ENCODE assay signal across 11 cellular contexts in genomic region chr6:81938991-81939773, GRCh38.
DNase-seq lines count a peak whose midpoint lies in the region; ATAC-seq, FAIRE-seq and TF ChIP-seq lines count a peak whose summit lies in the region.
"Had no signal": no experiment of that assay in that cellular context is flagged by ENCODE, and none has a peak within 500 bp of the region (broad histone marks: within the 10 kb centered on the region; RNA-seq: fewer than 3 reads in every experiment).

No MANE protein-coding gene starts in this region.

- H3K4me2 ChIP-seq in K562 (ENCODE audit: insufficient read depth, low read length), result no peak overlapping the region

- no peaks in the 10 kb centered on the region for H3K79me2 ChIP-seq in K562 (ENCODE audit: control insufficient read depth, insufficient read depth, low read length)

- no peak for ATAC-seq in K562
- ATAC-seq in GM21515 (IDR thresholded peaks at IDR 0.05; ENCODE audit: unreplicated experiment), result no peak
- ATAC-seq: natural killer cell had no signal

- BruUV-seq in K562 (replicated peaks; lab: Mats Ljungman, UMichigan), result no TSS peak

- H3K4me3 ChIP-seq in HUES48 (ENCODE audit: low read depth, low read length) (no peak overlapping the region), K562 (no peak overlapping the region)
- H3K4me3 ChIP-seq: spleen had no signal

- no peak for TF ChIP-seq POLR2A in K562 (conservative IDR thresholded peaks at IDR 0.05)

- intact Hi-C loops in K562 (cut with micrococcal nuclease), result loop anchor here (1.0 kb wide), 1 partner anchor 186 kb away; no protein-coding TSS in a partner anchor

- H2AFZ ChIP-seq in K562 (ENCODE audit: low read depth, low read length), result peak overlapping the region; percentile 83

- in situ Hi-C loops in K562 (cut with MboI), result no loop called here

- H3K9me1 ChIP-seq in K562 (ENCODE audit: control insufficient read depth, insufficient read depth, low read length), result no peaks in the 10 kb centered on the region

- TF ChIP-seq EP300 in K562 (IDR thresholded peaks at IDR 0.05; ENCODE audit: low read length), result no peak

- H3K27me3 ChIP-seq in HUES48 (ENCODE audit: control insufficient read depth, insufficient read depth, low read length) (no peaks in the 10 kb centered on the region), K562 (ENCODE audit: control insufficient read depth in 2 of 2, insufficient read depth in 2 of 2, low read length in 2 of 2) (no peaks in the 10 kb centered on the region)
- H3K27me3 ChIP-seq: spleen had no signal

- H3K36me3 ChIP-seq in HUES48 (ENCODE audit: control insufficient read depth, insufficient read depth, low read length) (no peaks in the 10 kb centered on the region), K562 (ENCODE audit: control insufficient read depth, insufficient read depth, low read length) (no peaks in the 10 kb centered on the region)
- H3K36me3 ChIP-seq: spleen had no signal

- H3K9ac ChIP-seq in HUES48 (ENCODE audit: low read depth, low read length), result no peak overlapping the region
- H3K9ac ChIP-seq in K562 (ENCODE audit: insufficient read depth in 1 of 2, low read depth in 2 of 2, low read length in 2 of 2), result peak overlapping the region in 1 of 2 experiments; percentile 58; a peak in 2 of 4 replicates

- peak; percentile 6 for FAIRE-seq in K562 (lab: Jason Lieb, UNC)

- H3K27ac ChIP-seq in HUES48 (ENCODE audit: low read depth, low read length) (peak overlapping the region; percentile 56), K562 (ENCODE audit: extremely low read depth, low read depth, low read length) (peak overlapping the region; percentile 86)
- H3K27ac ChIP-seq: spleen had no signal

- no peaks in the 10 kb centered on the region for H4K20me1 ChIP-seq in K562 (replicated peaks; ENCODE audit: control insufficient read depth, insufficient read depth, low read length)

- H3K9me3 ChIP-seq in HUES48 (ENCODE audit: control insufficient read depth, insufficient read depth, low read length), result no peaks in the 10 kb centered on the region
- no peaks in the 10 kb centered on the region for H3K9me3 ChIP-seq in K562 (replicated peaks; ENCODE audit: control insufficient read depth, insufficient read depth, low read depth, low read length)
- H3K9me3 ChIP-seq: spleen had no signal

- H3K4me1 ChIP-seq in HUES48 (ENCODE audit: control insufficient read depth, insufficient read depth, low read length), result peaks cover 27% of the 10 kb centered on the region
- peaks cover 0 to 24% of the 10 kb centered on the region in 2 experiments; a peak in 3 of 5 replicates for H3K4me1 ChIP-seq in K562 (replicated peaks in 1 of 2; ENCODE audit: control insufficient read depth in 2 of 2, insufficient read depth in 2 of 2, low read length in 2 of 2)

- POLR2A ChIA-PET in K562 (lab: Yijun Ruan, JAX), result no interaction called here

- DNase-seq in A172 (ENCODE audit: low spot score), result peak; percentile 40
- DNase-seq in K562 (ENCODE audit: extremely low read depth in 1 of 4, low spot score in 3 of 4), result peak in 1 of 4 experiments; percentile 12
- DNase-seq in islet precursor cell, result peak; percentile 85
- DNase-seq in NCI-H524 treated with DMSO at 0.1 percent for 48 hours (lab: John Stamatoyannopoulos, UW), result no peak
- DNase-seq in iPS-NIHi11 (ENCODE audit: low spot score), result no peak
- DNase-seq in activated effector memory CD4-positive, alpha-beta T cell treated with Interleukin-2 at 50 U/mL for 16 hours, result no peak
- DNase-seq: natural killer cell, SHP77, spleen had no signal

- CTCF ChIA-PET in K562 (lab: Yijun Ruan, JAX; ENCODE audit: low intra/inter-chr PET ratio), result no interaction called here

- no peak for TF ChIP-seq CTCF in K562 (IDR thresholded peaks at IDR 0.05 in 2 of 3, conservative IDR thresholded peaks at IDR 0.05 in 1 of 3; ENCODE audit: insufficient read depth in 2 of 3, low read depth in 1 of 3, low read length in 3 of 3)

- WGBS in K562 (ENCODE audit: insufficient coverage, low coverage, missing lambda C conversion rate), result 10% methylated on average over 3 of the region's 3 CpGs

- TF ChIP-seq RAD21 in K562 (CRISPR knock-in tag; conservative IDR thresholded peaks at IDR 0.05 in 1 of 2, IDR thresholded peaks at IDR 0.05 in 1 of 2), result no peak

TF ChIP-seq in K562, 482 proteins besides CTCF, POLR2A, EP300 and RAD21:
- TF ChIP-seq ZNF175 (CRISPR knock-in tag; IDR thresholded peaks at IDR 0.05; ENCODE audit: low read depth), result 0 out of 2 replicates have a peak, but pooled peaks have one; percentile 23
- TF ChIP-seq ZNF584 (CRISPR knock-in tag; IDR thresholded peaks at IDR 0.05; ENCODE audit: low read depth), result 0 out of 2 replicates have a peak, but pooled peaks have one; percentile 20
- TF ChIP-seq ZNF589 (CRISPR knock-in tag; IDR thresholded peaks at IDR 0.05; ENCODE audit: low read depth), result 0 out of 2 replicates have a peak, but pooled peaks have one; percentile 17
- TF ChIP-seq CUX1 (CRISPR knock-in tag; IDR thresholded peaks at IDR 0.05), result 0 out of 2 replicates have a peak, but pooled peaks have one; percentile 0
- TF ChIP-seq E2F1 (CRISPR knock-in tag; IDR thresholded peaks at IDR 0.05), result no peak

Comparison
In these comparisons a context has a peak if more than half of its experiments do, and no peak if none do; other contexts are left out.
1. DNase-seq: peak in A172 (single experiment) and islet precursor cell (single experiment); none in NCI-H524 treated with DMSO at 0.1 percent for 48 hours (single experiment), iPS-NIHi11 (single experiment) and activated effector memory CD4-positive, alpha-beta T cell treated with Interleukin-2 at 50 U/mL for 16 hours (single experiment).